ENCODE assay signal across 8 cellular contexts in genomic region chr11:76783294-76783900, GRCh38. TPM values are rescaled to one million over a fixed set of nuclear protein-coding genes. Genes with fewer than 3 reads are reported as not detected.
DNase-seq lines count a peak whose midpoint lies in the region; ATAC-seq and TF ChIP-seq lines count a peak whose summit lies in the region.

Gene TSKU (plus strand): TSS chr11:76783356. CDS start chr11:76795617, 12,261 bp downstream.

- BruUV-seq in A673 (replicated peaks; lab: Mats Ljungman, UMichigan) (no TSS peak), HCT116 (replicated peaks; lab: Mats Ljungman, UMichigan) (no TSS peak)

- peak within 1 kb of the TSS; percentile 12 for H2AFZ ChIP-seq in HCT116 (ENCODE audit: low read depth, low read length, poor library complexity, severe bottlenecking)

- no peaks in the 10 kb centered on the region for H3K36me3 Mint-ChIP-seq in activated B cell treated with CpG ODN at 0.5 μM for 24 hours (ENCODE audit: low read depth)
- peaks cover 6% of the 10 kb centered on the region for H3K36me3 Mint-ChIP-seq in glutamatergic neuron (ENCODE audit: unreplicated experiment)

- TF ChIP-seq RAD21 in HCT116 (IDR thresholded peaks at IDR 0.05; ENCODE audit: low read depth) = no peak

- peaks cover 15% of the 10 kb centered on the region; the same call in 1 of the 2 replicates for H4K20me1 ChIP-seq in HCT116 (ENCODE audit: insufficient read depth)

- peak within 1 kb of the TSS; percentile 96 for H3K9ac ChIP-seq in HCT116 (ENCODE audit: low read length)

- WGBS in prostate gland = 2% methylated on average over 44 of the region's 78 CpGs

- H3K4me1 Mint-ChIP-seq in activated B cell treated with CpG ODN at 0.5 μM for 24 hours (peaks cover 5% of the 10 kb centered on the region), glutamatergic neuron (ENCODE audit: low read depth, unreplicated experiment) (peaks cover 52% of the 10 kb centered on the region)

- H3K27me3 ChIP-seq in A673 (replicated peaks; ENCODE audit: insufficient read depth, low read depth, low read length, poor library complexity) = no peaks in the 10 kb centered on the region
- no peaks in the 10 kb centered on the region for H3K27me3 ChIP-seq in HCT116 (ENCODE audit: insufficient read depth, low read length)
- no peaks in the 10 kb centered on the region for H3K27me3 ChIP-seq in prostate gland (replicated peaks; ENCODE audit: insufficient read depth)

- peak within 1 kb of the TSS; percentile 96 for H3K4me3 ChIP-seq in A673 (ENCODE audit: low read depth, low read length, poor library complexity, severe bottlenecking)
- peak within 1 kb of the TSS; percentile 85 to 91 for H3K4me3 ChIP-seq in HCT116 (replicated peaks in 1 of 2; ENCODE audit: low read depth in 1 of 2, low read length in 2 of 2)
- H3K4me3 ChIP-seq in prostate gland = peak within 1 kb of the TSS; percentile 80 to 86

- POLR2A ChIA-PET in A673 (lab: Charles Lee; ENCODE audit: low non-redundant PET) (no interaction called here), HCT116 (lab: Charles Lee) (no interaction called here), activated B cell treated with CpG ODN at 0.5 μM for 24 hours (lab: Charles Lee) (no interaction called here)

- no peaks in the 10 kb centered on the region for H3K36me3 ChIP-seq in A673 (ENCODE audit: insufficient read depth, low read length, poor library complexity, severe bottlenecking)
- H3K36me3 ChIP-seq in HCT116 (ENCODE audit: control insufficient read depth in 1 of 2, insufficient read depth in 2 of 2, low read length in 2 of 2) = no peaks in the 10 kb centered on the region
- H3K36me3 ChIP-seq in prostate gland = no peaks in the 10 kb centered on the region

- intact Hi-C loops in A673 (cut with micrococcal nuclease; ENCODE audit: unreplicated experiment) = loop anchor here (5.0 kb wide), 1 partner anchor 41 kb away; no protein-coding TSS in a partner anchor
- intact Hi-C loops in HCT116 (cut with micrococcal nuclease) = loop anchor here (5.0 kb wide), 1 partner anchor 36 kb away; no protein-coding TSS in a partner anchor
- intact Hi-C loops in activated B cell treated with CpG ODN at 0.5 μM for 24 hours (cut with micrococcal nuclease) = no loop called here
- intact Hi-C loops in prostate gland (cut with DNase I) = no loop called here

- TF ChIP-seq POLR2A in HCT116 (IDR thresholded peaks at IDR 0.05; ENCODE audit: borderline replicate concordance, extremely low read depth, insufficient read depth, insufficient read length) (peak; percentile 55), prostate gland (IDR thresholded peaks at IDR 0.05) (peak; percentile 43)

- H3K4me3 Mint-ChIP-seq in activated B cell treated with CpG ODN at 0.5 μM for 24 hours = peak within 1 kb of the TSS; percentile 71
- H3K4me3 Mint-ChIP-seq in glutamatergic neuron (ENCODE audit: unreplicated experiment) = peak within 1 kb of the TSS; percentile 96

- peaks cover 27% of the 10 kb centered on the region for H3K4me1 ChIP-seq in A673 (ENCODE audit: insufficient read depth, low read length, poor library complexity, severe bottlenecking)
- peaks cover 45 to 59% of the 10 kb centered on the region in 2 experiments for H3K4me1 ChIP-seq in HCT116 (ENCODE audit: control insufficient read depth in 1 of 2, insufficient read depth in 2 of 2, low read length in 2 of 2)
- no peaks in the 10 kb centered on the region for H3K4me1 ChIP-seq in prostate gland (replicated peaks)

- RAD21 ChIA-PET in HCT116 (lab: Charles Lee; ENCODE audit: low non-redundant PET in 1 of 2, low total read pairs in 2 of 2, uncharacterized antibody in 2 of 2, unreplicated experiment in 2 of 2) = interaction anchor here in 1 of 2 experiments (0.8 kb wide), 1 partner anchor 49 kb away, joined by 4 read pairs; no protein-coding TSS in a partner anchor

- H3K9me3 Mint-ChIP-seq in activated B cell treated with CpG ODN at 0.5 μM for 24 hours = peaks cover 4% of the 10 kb centered on the region
- H3K9me3 Mint-ChIP-seq in glutamatergic neuron (ENCODE audit: unreplicated experiment) = peaks cover 25% of the 10 kb centered on the region

- peak within 1 kb of the TSS; percentile 95 for H3K4me2 ChIP-seq in HCT116 (ENCODE audit: low read length)

- no peak within 1 kb of the TSS for H3K27ac Mint-ChIP-seq in activated B cell treated with CpG ODN at 0.5 μM for 24 hours
- peak within 1 kb of the TSS; percentile 100 for H3K27ac Mint-ChIP-seq in glutamatergic neuron (ENCODE audit: unreplicated experiment)

- ATAC-seq in HCT116 (peak; percentile 57), activated B cell treated with CpG ODN at 0.5 μM for 24 hours (ENCODE audit: low read depth) (no peak), HG02981 (IDR thresholded peaks at IDR 0.05; ENCODE audit: unreplicated experiment) (no peak), GM19395 (IDR thresholded peaks at IDR 0.05; ENCODE audit: unreplicated experiment) (no peak)

- CTCF ChIA-PET in A673 (lab: Charles Lee) (interaction anchor here (1.1 kb wide), 1 partner anchor 1600 kb away, joined by 4 read pairs; no protein-coding TSS in a partner anchor), HCT116 (lab: Charles Lee) (no interaction called here), activated B cell treated with CpG ODN at 0.5 μM for 24 hours (lab: Charles Lee) (no interaction called here)

- no peaks in the 10 kb centered on the region for H3K9me2 ChIP-seq in HCT116 (ENCODE audit: insufficient read depth)

- peak within 1 kb of the TSS; percentile 92 for H3K27ac ChIP-seq in A673 (ENCODE audit: low read depth, low read length, poor library complexity, severe bottlenecking)
- H3K27ac ChIP-seq in HCT116 (ENCODE audit: low read depth, low read length) = peak within 1 kb of the TSS; percentile 88
- peak within 1 kb of the TSS; percentile 93 to 94 for H3K27ac ChIP-seq in prostate gland

- no peak for DNase-seq in A673 (ENCODE audit: low spot score)
- no peak for DNase-seq in HCT116 (ENCODE audit: low read depth, low spot score)
- DNase-seq in activated B cell treated with CpG ODN at 0.5 μM for 24 hours = no peak
- DNase-seq in glutamatergic neuron = peak; percentile 76
- DNase-seq in prostate gland (ENCODE audit: low spot score) = no peak
- DNase-seq in NCI-H1417 treated with DMSO at 0.1 percent for 48 hours (lab: John Stamatoyannopoulos, UW) = no peak

- H3K79me2 ChIP-seq in HCT116 (ENCODE audit: insufficient read depth, low read length) = peaks cover 48% of the 10 kb centered on the region

- no peaks in the 10 kb centered on the region for H3K9me3 ChIP-seq in A673 (ENCODE audit: low read depth, low read length, poor library complexity, severe bottlenecking)
- H3K9me3 ChIP-seq in HCT116 (ENCODE audit: control insufficient read depth in 1 of 2, insufficient read depth in 1 of 2, low read depth in 1 of 2, low read length in 2 of 2) = peaks cover 0 to 1% of the 10 kb centered on the region in 2 experiments; a peak in 1 of 4 replicates
- H3K9me3 ChIP-seq in prostate gland = no peaks in the 10 kb centered on the region

- TF ChIP-seq CTCF in A673 (conservative IDR thresholded peaks at IDR 0.05; ENCODE audit: low read depth, low read length) (no peak), HCT116 (IDR thresholded peaks at IDR 0.05 in 2 of 3, conservative IDR thresholded peaks at IDR 0.05 in 1 of 3; ENCODE audit: borderline replicate concordance in 1 of 3, insufficient read depth in 1 of 3, low read depth in 2 of 3, low read length in 2 of 3) (no peak), activated B cell treated with CpG ODN at 0.5 μM for 24 hours (IDR thresholded peaks at IDR 0.05) (no peak), glutamatergic neuron (IDR thresholded peaks at IDR 0.05; ENCODE audit: partially characterized antibody, unreplicated experiment) (no peak), prostate gland (IDR thresholded peaks at IDR 0.05) (no peak)

- H3K27me3 Mint-ChIP-seq in activated B cell treated with CpG ODN at 0.5 μM for 24 hours (peaks cover 61% of the 10 kb centered on the region), glutamatergic neuron (ENCODE audit: unreplicated experiment) (peaks cover 20% of the 10 kb centered on the region)

TF ChIP-seq in HCT116, 20 proteins besides CTCF, POLR2A, EP300 and RAD21:
- peak; percentile 37 for TF ChIP-seq TCF7L2 (IDR thresholded peaks at IDR 0.05; ENCODE audit: borderline replicate concordance, extremely low read depth, insufficient read depth, insufficient read length)
- TF ChIP-seq SIN3A (IDR thresholded peaks at IDR 0.05; ENCODE audit: low read depth) = no peak
- TF ChIP-seq POLR2AphosphoS5 (IDR thresholded peaks at IDR 0.05; ENCODE audit: low read depth, low read length) = peak; percentile 58; the same call in 1 of the 2 replicates
- peak; percentile 57 for TF ChIP-seq ZFX (IDR thresholded peaks at IDR 0.05)

RNA-seq across cellular contexts. Expression of gene TSKU, which starts in this region (rescaled TPM):
- total RNA-seq in A673 (2021) (25.3 and 29.0 TPM in 2 replicates), HCT116 (2021; ENCODE audit: unreplicated experiment) (21.9 TPM), activated B cell treated with CpG ODN at 0.5 μM for 24 hours (not detected in 2 replicates), glutamatergic neuron (ENCODE audit: unreplicated experiment) (29.2 TPM), prostate gland (10 to 100 TPM; 71.2 to 72.8 TPM)
- polyA plus RNA-seq in HCT116 (2012) = 21.1 and 25.4 TPM in 2 replicates

Comparison
In these comparisons a context has a peak if more than half of its experiments do, and no peak if none do; other contexts are left out.
1. RNA of gene TSKU (total RNA-seq): 71.2 to 72.8 TPM in prostate gland, 29.2 TPM in glutamatergic neuron (single experiment), 25.3 to 29.0 TPM in A673 and 21.9 TPM in HCT116 (single experiment); not detected in activated B cell treated with CpG ODN at 0.5 μM for 24 hours; every median in the first group is over 10 times any median in the second.
2. intact Hi-C loops: an anchor here in A673 (5.0 kb wide) and HCT116 (5.0 kb wide); none called in activated B cell treated with CpG ODN at 0.5 μM for 24 hours and prostate gland.
3. Peak in every context shown above with its lines, with median percentiles within 50 percentile points of each other: H3K27ac ChIP-seq and H3K4me3 ChIP-seq.